ENCODE assay signal across 2 cellular contexts in the genomic region with DNA sequence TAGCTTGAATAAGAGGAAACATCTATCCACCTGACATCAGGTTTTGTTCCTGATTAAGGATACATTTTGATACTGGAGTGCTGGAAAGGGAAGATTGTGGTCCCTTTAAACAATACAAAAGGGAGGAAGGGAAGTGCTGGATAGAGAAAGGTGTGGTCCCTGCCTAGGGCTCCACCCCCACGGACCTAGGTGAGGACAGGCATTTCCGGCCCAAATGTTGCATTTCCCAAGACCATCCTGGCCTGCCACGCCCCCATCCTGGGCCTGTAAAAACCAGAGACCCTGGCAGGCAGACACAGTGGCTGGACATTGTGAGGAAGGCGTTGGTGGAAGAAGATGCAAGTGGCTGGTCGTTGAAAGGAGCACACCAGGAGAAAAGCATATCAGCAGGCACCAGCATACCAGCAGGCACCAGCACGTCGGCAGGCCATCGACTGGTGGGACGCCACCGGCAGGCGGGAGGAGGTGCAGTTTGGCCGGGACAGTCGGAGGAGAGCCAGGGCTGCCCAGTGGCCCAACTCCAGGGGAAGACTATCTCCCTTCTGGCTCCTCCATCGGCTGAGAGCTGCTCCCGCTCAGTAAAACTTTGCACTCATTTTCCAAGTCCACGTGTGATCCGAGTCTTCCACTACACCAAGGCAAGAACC.
TF ChIP-seq lines count a peak whose summit lies in the region.

No MANE protein-coding gene starts in this region.

TF ChIP-seq in GM23338, 12 proteins besides CTCF, POLR2A, EP300 and RAD21 (continues in another document):
- TF ChIP-seq, protein P1, sequence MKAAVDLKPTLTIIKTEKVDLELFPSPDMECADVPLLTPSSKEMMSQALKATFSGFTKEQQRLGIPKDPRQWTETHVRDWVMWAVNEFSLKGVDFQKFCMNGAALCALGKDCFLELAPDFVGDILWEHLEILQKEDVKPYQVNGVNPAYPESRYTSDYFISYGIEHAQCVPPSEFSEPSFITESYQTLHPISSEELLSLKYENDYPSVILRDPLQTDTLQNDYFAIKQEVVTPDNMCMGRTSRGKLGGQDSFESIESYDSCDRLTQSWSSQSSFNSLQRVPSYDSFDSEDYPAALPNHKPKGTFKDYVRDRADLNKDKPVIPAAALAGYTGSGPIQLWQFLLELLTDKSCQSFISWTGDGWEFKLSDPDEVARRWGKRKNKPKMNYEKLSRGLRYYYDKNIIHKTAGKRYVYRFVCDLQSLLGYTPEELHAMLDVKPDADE (IDR thresholded peaks at IDR 0.05) = no peak
- no peak for TF ChIP-seq NANOG (IDR thresholded peaks at IDR 0.05; ENCODE audit: borderline replicate concordance)
- TF ChIP-seq, protein P2, sequence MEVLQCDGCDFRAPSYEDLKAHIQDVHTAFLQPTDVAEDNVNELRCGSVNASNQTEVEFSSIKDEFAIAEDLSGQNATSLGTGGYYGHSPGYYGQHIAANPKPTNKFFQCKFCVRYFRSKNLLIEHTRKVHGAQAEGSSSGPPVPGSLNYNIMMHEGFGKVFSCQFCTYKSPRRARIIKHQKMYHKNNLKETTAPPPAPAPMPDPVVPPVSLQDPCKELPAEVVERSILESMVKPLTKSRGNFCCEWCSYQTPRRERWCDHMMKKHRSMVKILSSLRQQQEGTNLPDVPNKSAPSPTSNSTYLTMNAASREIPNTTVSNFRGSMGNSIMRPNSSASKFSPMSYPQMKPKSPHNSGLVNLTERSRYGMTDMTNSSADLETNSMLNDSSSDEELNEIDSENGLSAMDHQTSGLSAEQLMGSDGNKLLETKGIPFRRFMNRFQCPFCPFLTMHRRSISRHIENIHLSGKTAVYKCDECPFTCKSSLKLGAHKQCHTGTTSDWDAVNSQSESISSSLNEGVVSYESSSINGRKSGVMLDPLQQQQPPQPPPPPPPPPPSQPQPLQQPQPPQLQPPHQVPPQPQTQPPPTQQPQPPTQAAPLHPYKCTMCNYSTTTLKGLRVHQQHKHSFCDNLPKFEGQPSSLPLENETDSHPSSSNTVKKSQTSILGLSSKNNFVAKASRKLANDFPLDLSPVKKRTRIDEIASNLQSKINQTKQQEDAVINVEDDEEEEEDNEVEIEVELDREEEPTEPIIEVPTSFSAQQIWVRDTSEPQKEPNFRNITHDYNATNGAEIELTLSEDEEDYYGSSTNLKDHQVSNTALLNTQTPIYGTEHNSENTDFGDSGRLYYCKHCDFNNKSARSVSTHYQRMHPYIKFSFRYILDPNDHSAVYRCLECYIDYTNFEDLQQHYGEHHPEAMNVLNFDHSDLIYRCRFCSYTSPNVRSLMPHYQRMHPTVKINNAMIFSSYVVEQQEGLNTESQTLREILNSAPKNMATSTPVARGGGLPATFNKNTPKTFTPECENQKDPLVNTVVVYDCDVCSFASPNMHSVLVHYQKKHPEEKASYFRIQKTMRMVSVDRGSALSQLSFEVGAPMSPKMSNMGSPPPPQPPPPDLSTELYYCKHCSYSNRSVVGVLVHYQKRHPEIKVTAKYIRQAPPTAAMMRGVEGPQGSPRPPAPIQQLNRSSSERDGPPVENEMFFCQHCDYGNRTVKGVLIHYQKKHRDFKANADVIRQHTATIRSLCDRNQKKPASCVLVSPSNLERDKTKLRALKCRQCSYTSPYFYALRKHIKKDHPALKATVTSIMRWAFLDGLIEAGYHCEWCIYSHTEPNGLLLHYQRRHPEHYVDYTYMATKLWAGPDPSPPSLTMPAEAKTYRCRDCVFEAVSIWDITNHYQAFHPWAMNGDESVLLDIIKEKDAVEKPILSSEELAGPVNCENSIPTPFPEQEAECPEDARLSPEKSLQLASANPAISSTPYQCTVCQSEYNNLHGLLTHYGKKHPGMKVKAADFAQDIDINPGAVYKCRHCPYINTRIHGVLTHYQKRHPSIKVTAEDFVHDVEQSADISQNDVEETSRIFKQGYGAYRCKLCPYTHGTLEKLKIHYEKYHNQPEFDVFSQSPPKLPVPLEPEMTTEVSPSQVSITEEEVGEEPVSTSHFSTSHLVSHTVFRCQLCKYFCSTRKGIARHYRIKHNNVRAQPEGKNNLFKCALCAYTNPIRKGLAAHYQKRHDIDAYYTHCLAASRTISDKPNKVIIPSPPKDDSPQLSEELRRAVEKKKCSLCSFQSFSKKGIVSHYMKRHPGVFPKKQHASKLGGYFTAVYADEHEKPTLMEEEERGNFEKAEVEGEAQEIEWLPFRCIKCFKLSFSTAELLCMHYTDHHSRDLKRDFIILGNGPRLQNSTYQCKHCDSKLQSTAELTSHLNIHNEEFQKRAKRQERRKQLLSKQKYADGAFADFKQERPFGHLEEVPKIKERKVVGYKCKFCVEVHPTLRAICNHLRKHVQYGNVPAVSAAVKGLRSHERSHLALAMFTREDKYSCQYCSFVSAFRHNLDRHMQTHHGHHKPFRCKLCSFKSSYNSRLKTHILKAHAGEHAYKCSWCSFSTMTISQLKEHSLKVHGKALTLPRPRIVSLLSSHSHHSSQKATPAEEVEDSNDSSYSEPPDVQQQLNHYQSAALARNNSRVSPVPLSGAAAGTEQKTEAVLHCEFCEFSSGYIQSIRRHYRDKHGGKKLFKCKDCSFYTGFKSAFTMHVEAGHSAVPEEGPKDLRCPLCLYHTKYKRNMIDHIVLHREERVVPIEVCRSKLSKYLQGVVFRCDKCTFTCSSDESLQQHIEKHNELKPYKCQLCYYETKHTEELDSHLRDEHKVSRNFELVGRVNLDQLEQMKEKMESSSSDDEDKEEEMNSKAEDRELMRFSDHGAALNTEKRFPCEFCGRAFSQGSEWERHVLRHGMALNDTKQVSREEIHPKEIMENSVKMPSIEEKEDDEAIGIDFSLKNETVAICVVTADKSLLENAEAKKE (CRISPR knock-in tag; IDR thresholded peaks at IDR 0.05) = no peak
- TF ChIP-seq ZNF331 (CRISPR knock-in tag; IDR thresholded peaks at IDR 0.05; ENCODE audit: low read depth) = no peak
- TF ChIP-seq ZNF114 (CRISPR knock-in tag; IDR thresholded peaks at IDR 0.05) = no peak
- no peak for TF ChIP-seq POLR2AphosphoS5 (IDR thresholded peaks at IDR 0.05; ENCODE audit: low read depth)
- no peak for TF ChIP-seq EZH2phosphoT487 (IDR thresholded peaks at IDR 0.05; ENCODE audit: unreplicated experiment)
- TF ChIP-seq EZH2 (IDR thresholded peaks at IDR 0.05; ENCODE audit: low read depth, unreplicated experiment) = no peak
- no peak for TF ChIP-seq STAT1 (IDR thresholded peaks at IDR 0.05; ENCODE audit: unreplicated experiment)
- no peak for TF ChIP-seq CREB1 (CRISPR knock-in tag; IDR thresholded peaks at IDR 0.05; ENCODE audit: low read depth)

TF ChIP-seq in WTC11, 78 proteins besides CTCF, POLR2A, EP300 and RAD21 (continues in another document):
- TF ChIP-seq HMGA2 (CRISPR knock-in tag; IDR thresholded peaks at IDR 0.05) (no peak), ELF4 (CRISPR knock-in tag; IDR thresholded peaks at IDR 0.05; ENCODE audit: low read depth) (no peak), IRF2 (CRISPR knock-in tag; IDR thresholded peaks at IDR 0.05; ENCODE audit: borderline replicate concordance, low read depth) (no peak), NFYB (CRISPR knock-in tag; conservative IDR thresholded peaks at IDR 0.05; ENCODE audit: low read depth) (no peak), OVOL2 (CRISPR knock-in tag; IDR thresholded peaks at IDR 0.05; ENCODE audit: borderline replicate concordance) (no peak), ATF1 (CRISPR knock-in tag; IDR thresholded peaks at IDR 0.05) (no peak), JAZF1 (CRISPR knock-in tag; IDR thresholded peaks at IDR 0.05) (no peak)
- TF ChIP-seq, protein P3, sequence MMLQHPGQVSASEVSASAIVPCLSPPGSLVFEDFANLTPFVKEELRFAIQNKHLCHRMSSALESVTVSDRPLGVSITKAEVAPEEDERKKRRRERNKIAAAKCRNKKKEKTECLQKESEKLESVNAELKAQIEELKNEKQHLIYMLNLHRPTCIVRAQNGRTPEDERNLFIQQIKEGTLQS (CRISPR knock-in tag; conservative IDR thresholded peaks at IDR 0.05) = no peak
- TF ChIP-seq, protein P4, sequence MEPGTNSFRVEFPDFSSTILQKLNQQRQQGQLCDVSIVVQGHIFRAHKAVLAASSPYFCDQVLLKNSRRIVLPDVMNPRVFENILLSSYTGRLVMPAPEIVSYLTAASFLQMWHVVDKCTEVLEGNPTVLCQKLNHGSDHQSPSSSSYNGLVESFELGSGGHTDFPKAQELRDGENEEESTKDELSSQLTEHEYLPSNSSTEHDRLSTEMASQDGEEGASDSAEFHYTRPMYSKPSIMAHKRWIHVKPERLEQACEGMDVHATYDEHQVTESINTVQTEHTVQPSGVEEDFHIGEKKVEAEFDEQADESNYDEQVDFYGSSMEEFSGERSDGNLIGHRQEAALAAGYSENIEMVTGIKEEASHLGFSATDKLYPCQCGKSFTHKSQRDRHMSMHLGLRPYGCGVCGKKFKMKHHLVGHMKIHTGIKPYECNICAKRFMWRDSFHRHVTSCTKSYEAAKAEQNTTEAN (CRISPR knock-in tag; IDR thresholded peaks at IDR 0.05) = no peak
- TF ChIP-seq, protein P5, sequence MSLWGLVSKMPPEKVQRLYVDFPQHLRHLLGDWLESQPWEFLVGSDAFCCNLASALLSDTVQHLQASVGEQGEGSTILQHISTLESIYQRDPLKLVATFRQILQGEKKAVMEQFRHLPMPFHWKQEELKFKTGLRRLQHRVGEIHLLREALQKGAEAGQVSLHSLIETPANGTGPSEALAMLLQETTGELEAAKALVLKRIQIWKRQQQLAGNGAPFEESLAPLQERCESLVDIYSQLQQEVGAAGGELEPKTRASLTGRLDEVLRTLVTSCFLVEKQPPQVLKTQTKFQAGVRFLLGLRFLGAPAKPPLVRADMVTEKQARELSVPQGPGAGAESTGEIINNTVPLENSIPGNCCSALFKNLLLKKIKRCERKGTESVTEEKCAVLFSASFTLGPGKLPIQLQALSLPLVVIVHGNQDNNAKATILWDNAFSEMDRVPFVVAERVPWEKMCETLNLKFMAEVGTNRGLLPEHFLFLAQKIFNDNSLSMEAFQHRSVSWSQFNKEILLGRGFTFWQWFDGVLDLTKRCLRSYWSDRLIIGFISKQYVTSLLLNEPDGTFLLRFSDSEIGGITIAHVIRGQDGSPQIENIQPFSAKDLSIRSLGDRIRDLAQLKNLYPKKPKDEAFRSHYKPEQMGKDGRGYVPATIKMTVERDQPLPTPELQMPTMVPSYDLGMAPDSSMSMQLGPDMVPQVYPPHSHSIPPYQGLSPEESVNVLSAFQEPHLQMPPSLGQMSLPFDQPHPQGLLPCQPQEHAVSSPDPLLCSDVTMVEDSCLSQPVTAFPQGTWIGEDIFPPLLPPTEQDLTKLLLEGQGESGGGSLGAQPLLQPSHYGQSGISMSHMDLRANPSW (CRISPR knock-in tag; conservative IDR thresholded peaks at IDR 0.05; ENCODE audit: low read depth) = no peak
- TF ChIP-seq, protein P6, sequence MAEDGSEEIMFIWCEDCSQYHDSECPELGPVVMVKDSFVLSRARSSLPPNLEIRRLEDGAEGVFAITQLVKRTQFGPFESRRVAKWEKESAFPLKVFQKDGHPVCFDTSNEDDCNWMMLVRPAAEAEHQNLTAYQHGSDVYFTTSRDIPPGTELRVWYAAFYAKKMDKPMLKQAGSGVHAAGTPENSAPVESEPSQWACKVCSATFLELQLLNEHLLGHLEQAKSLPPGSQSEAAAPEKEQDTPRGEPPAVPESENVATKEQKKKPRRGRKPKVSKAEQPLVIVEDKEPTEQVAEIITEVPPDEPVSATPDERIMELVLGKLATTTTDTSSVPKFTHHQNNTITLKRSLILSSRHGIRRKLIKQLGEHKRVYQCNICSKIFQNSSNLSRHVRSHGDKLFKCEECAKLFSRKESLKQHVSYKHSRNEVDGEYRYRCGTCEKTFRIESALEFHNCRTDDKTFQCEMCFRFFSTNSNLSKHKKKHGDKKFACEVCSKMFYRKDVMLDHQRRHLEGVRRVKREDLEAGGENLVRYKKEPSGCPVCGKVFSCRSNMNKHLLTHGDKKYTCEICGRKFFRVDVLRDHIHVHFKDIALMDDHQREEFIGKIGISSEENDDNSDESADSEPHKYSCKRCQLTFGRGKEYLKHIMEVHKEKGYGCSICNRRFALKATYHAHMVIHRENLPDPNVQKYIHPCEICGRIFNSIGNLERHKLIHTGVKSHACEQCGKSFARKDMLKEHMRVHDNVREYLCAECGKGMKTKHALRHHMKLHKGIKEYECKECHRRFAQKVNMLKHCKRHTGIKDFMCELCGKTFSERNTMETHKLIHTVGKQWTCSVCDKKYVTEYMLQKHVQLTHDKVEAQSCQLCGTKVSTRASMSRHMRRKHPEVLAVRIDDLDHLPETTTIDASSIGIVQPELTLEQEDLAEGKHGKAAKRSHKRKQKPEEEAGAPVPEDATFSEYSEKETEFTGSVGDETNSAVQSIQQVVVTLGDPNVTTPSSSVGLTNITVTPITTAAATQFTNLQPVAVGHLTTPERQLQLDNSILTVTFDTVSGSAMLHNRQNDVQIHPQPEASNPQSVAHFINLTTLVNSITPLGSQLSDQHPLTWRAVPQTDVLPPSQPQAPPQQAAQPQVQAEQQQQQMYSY (CRISPR knock-in tag; IDR thresholded peaks at IDR 0.05) = no peak
- TF ChIP-seq, protein P7, sequence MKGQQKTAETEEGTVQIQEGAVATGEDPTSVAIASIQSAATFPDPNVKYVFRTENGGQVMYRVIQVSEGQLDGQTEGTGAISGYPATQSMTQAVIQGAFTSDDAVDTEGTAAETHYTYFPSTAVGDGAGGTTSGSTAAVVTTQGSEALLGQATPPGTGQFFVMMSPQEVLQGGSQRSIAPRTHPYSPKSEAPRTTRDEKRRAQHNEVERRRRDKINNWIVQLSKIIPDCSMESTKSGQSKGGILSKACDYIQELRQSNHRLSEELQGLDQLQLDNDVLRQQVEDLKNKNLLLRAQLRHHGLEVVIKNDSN (CRISPR knock-in tag; IDR thresholded peaks at IDR 0.05) = no peak
- TF ChIP-seq, protein P8, sequence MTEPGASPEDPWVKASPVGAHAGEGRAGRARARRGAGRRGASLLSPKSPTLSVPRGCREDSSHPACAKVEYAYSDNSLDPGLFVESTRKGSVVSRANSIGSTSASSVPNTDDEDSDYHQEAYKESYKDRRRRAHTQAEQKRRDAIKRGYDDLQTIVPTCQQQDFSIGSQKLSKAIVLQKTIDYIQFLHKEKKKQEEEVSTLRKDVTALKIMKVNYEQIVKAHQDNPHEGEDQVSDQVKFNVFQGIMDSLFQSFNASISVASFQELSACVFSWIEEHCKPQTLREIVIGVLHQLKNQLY (CRISPR knock-in tag; IDR thresholded peaks at IDR 0.05) = no peak
- TF ChIP-seq, protein P9, sequence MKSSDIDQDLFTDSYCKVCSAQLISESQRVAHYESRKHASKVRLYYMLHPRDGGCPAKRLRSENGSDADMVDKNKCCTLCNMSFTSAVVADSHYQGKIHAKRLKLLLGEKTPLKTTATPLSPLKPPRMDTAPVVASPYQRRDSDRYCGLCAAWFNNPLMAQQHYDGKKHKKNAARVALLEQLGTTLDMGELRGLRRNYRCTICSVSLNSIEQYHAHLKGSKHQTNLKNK (CRISPR knock-in tag; IDR thresholded peaks at IDR 0.05) = no peak
- TF ChIP-seq, protein P10, sequence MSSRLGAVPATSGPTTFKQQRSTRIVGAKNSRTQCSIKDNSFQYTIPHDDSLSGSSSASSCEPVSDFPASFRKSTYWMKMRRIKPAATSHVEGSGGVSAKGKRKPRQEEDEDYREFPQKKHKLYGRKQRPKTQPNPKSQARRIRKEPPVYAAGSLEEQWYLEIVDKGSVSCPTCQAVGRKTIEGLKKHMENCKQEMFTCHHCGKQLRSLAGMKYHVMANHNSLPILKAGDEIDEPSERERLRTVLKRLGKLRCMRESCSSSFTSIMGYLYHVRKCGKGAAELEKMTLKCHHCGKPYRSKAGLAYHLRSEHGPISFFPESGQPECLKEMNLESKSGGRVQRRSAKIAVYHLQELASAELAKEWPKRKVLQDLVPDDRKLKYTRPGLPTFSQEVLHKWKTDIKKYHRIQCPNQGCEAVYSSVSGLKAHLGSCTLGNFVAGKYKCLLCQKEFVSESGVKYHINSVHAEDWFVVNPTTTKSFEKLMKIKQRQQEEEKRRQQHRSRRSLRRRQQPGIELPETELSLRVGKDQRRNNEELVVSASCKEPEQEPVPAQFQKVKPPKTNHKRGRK (CRISPR knock-in tag; IDR thresholded peaks at IDR 0.05; ENCODE audit: borderline replicate concordance) = no peak
